14 cellular contexts compared by ENCODE assay signal in the genomic region with DNA sequence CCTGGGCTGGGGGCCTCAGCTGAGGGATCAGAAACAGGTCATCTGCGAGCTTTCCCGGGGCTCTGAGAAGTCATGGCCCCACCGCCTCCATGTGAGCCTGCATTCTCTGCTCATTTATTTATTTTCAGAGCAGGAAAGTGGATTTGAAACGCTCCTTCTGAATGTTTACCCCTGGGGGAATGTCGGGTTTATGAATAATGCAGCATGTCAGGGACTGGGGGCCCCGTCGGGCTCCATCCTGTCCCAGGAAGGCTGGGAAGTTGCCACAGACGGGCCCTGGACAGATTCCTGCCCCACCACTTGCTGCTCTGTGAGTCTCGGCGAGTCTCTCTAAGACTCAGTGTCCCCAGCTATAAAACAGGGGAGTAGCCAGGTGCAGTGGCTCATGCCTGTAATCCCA. TPM values are rescaled to one million over a fixed set of nuclear protein-coding genes. Genes with fewer than 3 reads are reported as not detected.
DNase-seq lines count a peak whose midpoint lies in the region; ATAC-seq and TF ChIP-seq lines count a peak whose summit lies in the region.
"Had no signal": no experiment of that assay in that cellular context is flagged by ENCODE, and none has a peak within 500 bp of the region (broad histone marks: within the 10 kb centered on the region; RNA-seq: fewer than 3 reads in every experiment).

No MANE protein-coding gene starts in this region.

- CTCF ChIA-PET in RWPE1 (lab: Yijun Ruan, JAX) = no interaction called here

- peaks cover 2% of the 10 kb centered on the region; the same call in 2 of the 3 replicates for H3K4me1 Mint-ChIP-seq in GM23338
- H3K4me1 Mint-ChIP-seq: B cell had no signal

- peaks cover 14% of the 10 kb centered on the region for H3K9me3 Mint-ChIP-seq in GM23338

- H3K36me3 ChIP-seq in GM23338 (ENCODE audit: insufficient read depth) = no peaks in the 10 kb centered on the region; the same call in 1 of the 2 replicates
- H3K36me3 ChIP-seq in SK-N-MC (ENCODE audit: insufficient read depth, low read length) = no peaks in the 10 kb centered on the region; the same call in 1 of the 2 replicates

- peak overlapping the region; percentile 77 for H3K9ac ChIP-seq in SK-N-MC (ENCODE audit: insufficient read length)

- no peaks in the 10 kb centered on the region for H3K79me2 ChIP-seq in GM23338 (replicated peaks; ENCODE audit: insufficient read depth)

- no peak for TF ChIP-seq CTCF in GM23338 (conservative IDR thresholded peaks at IDR 0.05; ENCODE audit: low read depth in 2 of 2)
- TF ChIP-seq CTCF in RWPE1 (conservative IDR thresholded peaks at IDR 0.05; ENCODE audit: low read depth) = no peak

- H3K4me2 ChIP-seq in GM23338 = no peak overlapping the region

- H3F3A ChIP-seq in GM23338 (replicated peaks; ENCODE audit: low read depth) = no peaks in the 10 kb centered on the region

- no peak for ATAC-seq in GM23338
- ATAC-seq: CD8-positive, alpha-beta T cell had no signal

- H3K27me3 Mint-ChIP-seq in GM23338 (ENCODE audit: insufficient read depth, low read depth, poor library complexity) = peaks cover 6% of the 10 kb centered on the region
- H3K27me3 Mint-ChIP-seq: B cell had no signal

- no peaks in the 10 kb centered on the region for H3K9me2 ChIP-seq in GM23338 (ENCODE audit: insufficient read depth)

- H3K27ac ChIP-seq in GM23338 (ENCODE audit: low read depth) (no peak overlapping the region), SK-N-MC (peak overlapping the region; percentile 97), RWPE1 (no peak overlapping the region)

- DNase-seq in GM23338 (ENCODE audit: low spot score) = no peak
- DNase-seq in SK-N-MC (ENCODE audit: low read depth, low spot score) = peak; percentile 94
- peak; percentile 43 for DNase-seq in left kidney (ENCODE audit: low read depth, low spot score)
- DNase-seq in renal cortical epithelial cell (ENCODE audit: low read depth) = peak; percentile 53
- DNase-seq in RWPE1 (ENCODE audit: low spot score) = no peak
- no peak for DNase-seq in NCI-H526 (lab: John Stamatoyannopoulos, UW)
- DNase-seq in HuH-7.5 (ENCODE audit: low spot score) = no peak
- DNase-seq: CD8-positive, alpha-beta T cell; DMS79 treated with DMSO at 0.1 percent for 48 hours; NCI-H1436 treated with DMSO at 0.1 percent for 48 hours; NCI-H2081; NCI-H524 treated with DMSO at 0.1 percent for 48 hours; OCI-M1 had no signal

- H3K27ac Mint-ChIP-seq in GM23338 = no peak overlapping the region
- H3K27ac Mint-ChIP-seq: B cell; CD8-positive, alpha-beta T cell had no signal

- no peaks in the 10 kb centered on the region for H3K4me1 ChIP-seq in GM23338 (ENCODE audit: insufficient read depth)

- H3K36me3 Mint-ChIP-seq in GM23338 (ENCODE audit: low read depth) = peaks cover 7% of the 10 kb centered on the region
- H3K36me3 Mint-ChIP-seq: CD8-positive, alpha-beta T cell had no signal

- POLR2A ChIA-PET in RWPE1 (lab: Yijun Ruan, JAX; ENCODE audit: low non-redundant PET) = no interaction called here

- H2AFZ ChIP-seq in GM23338 = peak overlapping the region; percentile 93

- H3K4me3 ChIP-seq in GM23338 (no peak overlapping the region), SK-N-MC (peak overlapping the region; percentile 66)

- H4K20me1 ChIP-seq in GM23338 (replicated peaks; ENCODE audit: insufficient read depth) = no peaks in the 10 kb centered on the region

- no peaks in the 10 kb centered on the region for H3K27me3 ChIP-seq in GM23338 (ENCODE audit: insufficient read depth)

- peaks cover 5% of the 10 kb centered on the region; the same call in 1 of the 2 replicates for H3K9me3 ChIP-seq in SK-N-MC (ENCODE audit: low read depth, low read length)

- H3K4me3 Mint-ChIP-seq in GM23338 = no peak overlapping the region
- H3K4me3 Mint-ChIP-seq: B cell; CD8-positive, alpha-beta T cell had no signal

TF ChIP-seq in GM23338, 12 proteins besides CTCF, POLR2A, EP300 and RAD21:
- TF ChIP-seq CREB1 (CRISPR knock-in tag; IDR thresholded peaks at IDR 0.05; ENCODE audit: low read depth) (no peak), ZNF331 (CRISPR knock-in tag; IDR thresholded peaks at IDR 0.05; ENCODE audit: low read depth) (no peak), ZNF114 (CRISPR knock-in tag; IDR thresholded peaks at IDR 0.05) (no peak), STAT1 (IDR thresholded peaks at IDR 0.05; ENCODE audit: unreplicated experiment) (no peak), EZH2phosphoT487 (IDR thresholded peaks at IDR 0.05; ENCODE audit: unreplicated experiment) (no peak), NANOG (IDR thresholded peaks at IDR 0.05; ENCODE audit: borderline replicate concordance) (no peak), POLR2AphosphoS5 (IDR thresholded peaks at IDR 0.05; ENCODE audit: low read depth) (no peak), EZH2 (IDR thresholded peaks at IDR 0.05; ENCODE audit: low read depth, unreplicated experiment) (no peak)
- TF ChIP-seq, protein P1, sequence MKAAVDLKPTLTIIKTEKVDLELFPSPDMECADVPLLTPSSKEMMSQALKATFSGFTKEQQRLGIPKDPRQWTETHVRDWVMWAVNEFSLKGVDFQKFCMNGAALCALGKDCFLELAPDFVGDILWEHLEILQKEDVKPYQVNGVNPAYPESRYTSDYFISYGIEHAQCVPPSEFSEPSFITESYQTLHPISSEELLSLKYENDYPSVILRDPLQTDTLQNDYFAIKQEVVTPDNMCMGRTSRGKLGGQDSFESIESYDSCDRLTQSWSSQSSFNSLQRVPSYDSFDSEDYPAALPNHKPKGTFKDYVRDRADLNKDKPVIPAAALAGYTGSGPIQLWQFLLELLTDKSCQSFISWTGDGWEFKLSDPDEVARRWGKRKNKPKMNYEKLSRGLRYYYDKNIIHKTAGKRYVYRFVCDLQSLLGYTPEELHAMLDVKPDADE (IDR thresholded peaks at IDR 0.05) = no peak
- TF ChIP-seq, protein P2, sequence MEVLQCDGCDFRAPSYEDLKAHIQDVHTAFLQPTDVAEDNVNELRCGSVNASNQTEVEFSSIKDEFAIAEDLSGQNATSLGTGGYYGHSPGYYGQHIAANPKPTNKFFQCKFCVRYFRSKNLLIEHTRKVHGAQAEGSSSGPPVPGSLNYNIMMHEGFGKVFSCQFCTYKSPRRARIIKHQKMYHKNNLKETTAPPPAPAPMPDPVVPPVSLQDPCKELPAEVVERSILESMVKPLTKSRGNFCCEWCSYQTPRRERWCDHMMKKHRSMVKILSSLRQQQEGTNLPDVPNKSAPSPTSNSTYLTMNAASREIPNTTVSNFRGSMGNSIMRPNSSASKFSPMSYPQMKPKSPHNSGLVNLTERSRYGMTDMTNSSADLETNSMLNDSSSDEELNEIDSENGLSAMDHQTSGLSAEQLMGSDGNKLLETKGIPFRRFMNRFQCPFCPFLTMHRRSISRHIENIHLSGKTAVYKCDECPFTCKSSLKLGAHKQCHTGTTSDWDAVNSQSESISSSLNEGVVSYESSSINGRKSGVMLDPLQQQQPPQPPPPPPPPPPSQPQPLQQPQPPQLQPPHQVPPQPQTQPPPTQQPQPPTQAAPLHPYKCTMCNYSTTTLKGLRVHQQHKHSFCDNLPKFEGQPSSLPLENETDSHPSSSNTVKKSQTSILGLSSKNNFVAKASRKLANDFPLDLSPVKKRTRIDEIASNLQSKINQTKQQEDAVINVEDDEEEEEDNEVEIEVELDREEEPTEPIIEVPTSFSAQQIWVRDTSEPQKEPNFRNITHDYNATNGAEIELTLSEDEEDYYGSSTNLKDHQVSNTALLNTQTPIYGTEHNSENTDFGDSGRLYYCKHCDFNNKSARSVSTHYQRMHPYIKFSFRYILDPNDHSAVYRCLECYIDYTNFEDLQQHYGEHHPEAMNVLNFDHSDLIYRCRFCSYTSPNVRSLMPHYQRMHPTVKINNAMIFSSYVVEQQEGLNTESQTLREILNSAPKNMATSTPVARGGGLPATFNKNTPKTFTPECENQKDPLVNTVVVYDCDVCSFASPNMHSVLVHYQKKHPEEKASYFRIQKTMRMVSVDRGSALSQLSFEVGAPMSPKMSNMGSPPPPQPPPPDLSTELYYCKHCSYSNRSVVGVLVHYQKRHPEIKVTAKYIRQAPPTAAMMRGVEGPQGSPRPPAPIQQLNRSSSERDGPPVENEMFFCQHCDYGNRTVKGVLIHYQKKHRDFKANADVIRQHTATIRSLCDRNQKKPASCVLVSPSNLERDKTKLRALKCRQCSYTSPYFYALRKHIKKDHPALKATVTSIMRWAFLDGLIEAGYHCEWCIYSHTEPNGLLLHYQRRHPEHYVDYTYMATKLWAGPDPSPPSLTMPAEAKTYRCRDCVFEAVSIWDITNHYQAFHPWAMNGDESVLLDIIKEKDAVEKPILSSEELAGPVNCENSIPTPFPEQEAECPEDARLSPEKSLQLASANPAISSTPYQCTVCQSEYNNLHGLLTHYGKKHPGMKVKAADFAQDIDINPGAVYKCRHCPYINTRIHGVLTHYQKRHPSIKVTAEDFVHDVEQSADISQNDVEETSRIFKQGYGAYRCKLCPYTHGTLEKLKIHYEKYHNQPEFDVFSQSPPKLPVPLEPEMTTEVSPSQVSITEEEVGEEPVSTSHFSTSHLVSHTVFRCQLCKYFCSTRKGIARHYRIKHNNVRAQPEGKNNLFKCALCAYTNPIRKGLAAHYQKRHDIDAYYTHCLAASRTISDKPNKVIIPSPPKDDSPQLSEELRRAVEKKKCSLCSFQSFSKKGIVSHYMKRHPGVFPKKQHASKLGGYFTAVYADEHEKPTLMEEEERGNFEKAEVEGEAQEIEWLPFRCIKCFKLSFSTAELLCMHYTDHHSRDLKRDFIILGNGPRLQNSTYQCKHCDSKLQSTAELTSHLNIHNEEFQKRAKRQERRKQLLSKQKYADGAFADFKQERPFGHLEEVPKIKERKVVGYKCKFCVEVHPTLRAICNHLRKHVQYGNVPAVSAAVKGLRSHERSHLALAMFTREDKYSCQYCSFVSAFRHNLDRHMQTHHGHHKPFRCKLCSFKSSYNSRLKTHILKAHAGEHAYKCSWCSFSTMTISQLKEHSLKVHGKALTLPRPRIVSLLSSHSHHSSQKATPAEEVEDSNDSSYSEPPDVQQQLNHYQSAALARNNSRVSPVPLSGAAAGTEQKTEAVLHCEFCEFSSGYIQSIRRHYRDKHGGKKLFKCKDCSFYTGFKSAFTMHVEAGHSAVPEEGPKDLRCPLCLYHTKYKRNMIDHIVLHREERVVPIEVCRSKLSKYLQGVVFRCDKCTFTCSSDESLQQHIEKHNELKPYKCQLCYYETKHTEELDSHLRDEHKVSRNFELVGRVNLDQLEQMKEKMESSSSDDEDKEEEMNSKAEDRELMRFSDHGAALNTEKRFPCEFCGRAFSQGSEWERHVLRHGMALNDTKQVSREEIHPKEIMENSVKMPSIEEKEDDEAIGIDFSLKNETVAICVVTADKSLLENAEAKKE (CRISPR knock-in tag; IDR thresholded peaks at IDR 0.05) = no peak

RNA-seq across cellular contexts. Expression of gene GTF2IRD1, which starts 11.9 kb away (rescaled TPM):
- 21.9 and 28.7 TPM in 2 replicates for total RNA-seq in GM23338 (2014; rRNA removed; shearing (Covaris generic))
- 37.1 and 40.9 TPM in 2 replicates for polyA plus RNA-seq in GM23338 (2016; fragmentation: Nextera tagmentation; extraction: Ambion mirVana)
- total RNA-seq in renal cortical epithelial cell = 27.3 and 52.2 TPM in 2 replicates

Comparison
In these comparisons a context has a peak if more than half of its experiments do, and no peak if none do; other contexts are left out.
1. DNase-seq: peak in SK-N-MC (single experiment), left kidney (single experiment) and renal cortical epithelial cell (single experiment); none in GM23338 (single experiment), RWPE1 (single experiment), NCI-H526 (0 of 2) and HuH-7.5 (single experiment).